24 cellular contexts compared by ENCODE assay signal in the genomic region with DNA sequence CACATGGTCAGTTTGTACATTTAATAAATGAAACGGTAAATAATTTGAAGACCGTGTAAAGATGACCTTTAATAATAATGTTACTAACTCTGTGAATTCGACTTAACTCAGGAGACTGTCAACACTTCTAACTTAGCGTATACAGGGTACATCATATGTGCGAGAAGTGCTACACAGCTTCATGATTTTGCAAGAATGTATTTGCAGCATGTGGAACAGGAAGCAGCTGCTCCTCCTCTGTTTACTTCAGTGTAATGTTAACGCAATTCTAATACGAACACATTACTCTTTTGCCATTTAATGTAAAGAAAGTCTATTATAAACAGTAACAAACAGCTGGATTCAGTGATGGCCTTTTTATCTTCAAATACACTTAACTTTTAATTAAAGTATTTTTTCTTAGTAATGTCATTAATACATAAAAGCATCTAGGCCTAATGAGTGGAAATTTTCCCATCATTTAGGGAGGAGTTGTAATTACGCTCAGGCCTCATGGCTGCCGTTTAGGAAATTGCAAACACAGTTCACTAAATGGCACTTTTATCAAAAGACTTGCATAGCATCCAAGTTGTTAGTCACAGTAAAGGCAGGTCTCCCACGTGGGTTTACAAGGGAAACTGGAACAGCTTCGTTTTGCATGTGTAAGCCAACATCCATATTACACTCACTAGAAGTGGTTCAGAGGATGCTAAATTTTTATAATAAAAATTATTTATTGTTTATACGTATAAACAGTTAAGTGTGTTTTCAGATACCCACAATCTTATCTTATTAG.
DNase-seq lines count a peak whose midpoint lies in the region; FAIRE-seq and TF ChIP-seq lines count a peak whose summit lies in the region.
"Had no signal": no experiment of that assay in that cellular context is flagged by ENCODE, and none has a peak within 500 bp of the region (broad histone marks: within the 10 kb centered on the region; RNA-seq: fewer than 3 reads in every experiment).

No MANE protein-coding gene starts in this region.

- H3K4me1 ChIP-seq in GM23248 (ENCODE audit: insufficient read depth): peaks cover 23% of the 10 kb centered on the region
- H3K4me1 ChIP-seq in keratinocyte (ENCODE audit: control insufficient read depth, extremely low read depth, insufficient read depth, low read length): no peaks in the 10 kb centered on the region
- H3K4me1 ChIP-seq: gastrocnemius medialis, pancreas, right atrium auricular region, transverse colon had no signal

- H3K4me3 ChIP-seq in GM23248 (no peak overlapping the region), astrocyte of the cerebellum (ENCODE audit: low read depth, low read length) (no peak overlapping the region), keratinocyte (ENCODE audit: control insufficient read depth in 2 of 3, extremely low read depth in 1 of 3, insufficient read depth in 2 of 3, low read depth in 1 of 3, low read length in 3 of 3) (no peak overlapping the region)
- H3K4me3 ChIP-seq: gastrocnemius medialis, pancreas, right atrium auricular region, transverse colon had no signal

- H3K79me2 ChIP-seq in GM23248 (ENCODE audit: insufficient read depth) (no peaks in the 10 kb centered on the region), keratinocyte (ENCODE audit: control insufficient read depth, insufficient read depth, low read length) (no peaks in the 10 kb centered on the region)

- peak; percentile 58 for FAIRE-seq in keratinocyte (lab: Jason Lieb, UNC)
- FAIRE-seq: A204.1, G401.6, pancreas had no signal

- dilution Hi-C loops in keratinocyte (cut with MboI; ENCODE audit: extremely low pct_ligation_motif_present, low sequenced_read_pairs): no loop called here

- H4K20me1 ChIP-seq in GM23248 (ENCODE audit: insufficient read depth): no peaks in the 10 kb centered on the region
- H4K20me1 ChIP-seq in keratinocyte (ENCODE audit: control insufficient read depth, extremely low read depth, insufficient read depth, low read length): no peaks in the 10 kb centered on the region

- WGBS in GM23248 (ENCODE audit: low coverage in 1 of 2, low lambda C conversion rate in 2 of 2, missing lambda C conversion rate in 2 of 2), 2 experiments: 44 to 48% methylated on average over 12 of the region's 12 CpGs

- H3K27ac ChIP-seq in GM23248: no peak overlapping the region
- H3K27ac ChIP-seq in keratinocyte (ENCODE audit: control insufficient read depth, insufficient read depth, low read length): no peak overlapping the region
- H3K27ac ChIP-seq in substantia nigra (ENCODE audit: low read depth, low read length, poor library complexity, severe bottlenecking): no peak overlapping the region
- H3K27ac ChIP-seq: C4-2B, gastrocnemius medialis, pancreas, right atrium auricular region, RWPE1, transverse colon had no signal

- H3K9me1 ChIP-seq in keratinocyte (ENCODE audit: control insufficient read depth, extremely low read depth, insufficient read depth, low read length): no peaks in the 10 kb centered on the region

- TF ChIP-seq CTCF in astrocyte of the cerebellum (IDR thresholded peaks at IDR 0.05; ENCODE audit: low read depth, low read length, missing control alignments) (no peak), keratinocyte (optimal IDR thresholded peaks at IDR 0.05 in 1 of 3, IDR thresholded peaks at IDR 0.05 in 1 of 3, conservative IDR thresholded peaks at IDR 0.05 in 1 of 3; ENCODE audit: extremely low read depth in 1 of 3, insufficient read depth in 2 of 3, low read length in 3 of 3) (no peak)

- no peaks in the 10 kb centered on the region for H3K9me2 ChIP-seq in GM23248 (ENCODE audit: insufficient read depth)

- H3K36me3 ChIP-seq in GM23248 (ENCODE audit: low read depth) (no peaks in the 10 kb centered on the region), keratinocyte (ENCODE audit: control insufficient read depth in 2 of 2, extremely low read depth in 1 of 2, insufficient read depth in 2 of 2, low read length in 2 of 2) (no peaks in the 10 kb centered on the region)
- H3K36me3 ChIP-seq: gastrocnemius medialis, pancreas, right atrium auricular region, transverse colon had no signal

- H3K9me3 ChIP-seq in GM23248 (ENCODE audit: low read depth) (no peaks in the 10 kb centered on the region), keratinocyte (ENCODE audit: control insufficient read depth, low read depth, low read length) (no peaks in the 10 kb centered on the region)
- H3K9me3 ChIP-seq: gastrocnemius medialis, pancreas, right atrium auricular region, transverse colon had no signal

- no peaks in the 10 kb centered on the region for H3K27me3 ChIP-seq in GM23248 (replicated peaks; ENCODE audit: insufficient read depth)
- H3K27me3 ChIP-seq in keratinocyte (ENCODE audit: control insufficient read depth, extremely low read depth, insufficient read depth, low read length): no peaks in the 10 kb centered on the region
- H3K27me3 ChIP-seq: gastrocnemius medialis, pancreas, right atrium auricular region, transverse colon had no signal

- H2AFZ ChIP-seq in GM23248: 0 out of 2 replicates have a peak overlapping the region, but pooled peaks have one; percentile 15
- no peak overlapping the region for H2AFZ ChIP-seq in keratinocyte (ENCODE audit: control insufficient read depth, low read length)

- H3K9ac ChIP-seq in GM23248: no peak overlapping the region
- H3K9ac ChIP-seq in keratinocyte (ENCODE audit: control insufficient read depth, extremely low read depth, insufficient read depth, low read length): no peak overlapping the region

- H3F3A ChIP-seq in GM23248 (ENCODE audit: insufficient read depth): peaks cover 9% of the 10 kb centered on the region

- H3K4me2 ChIP-seq in GM23248 (ENCODE audit: unreplicated experiment): no peak overlapping the region
- no peak overlapping the region for H3K4me2 ChIP-seq in keratinocyte (ENCODE audit: control insufficient read depth, extremely low read depth, insufficient read depth, low read depth, low read length)

- DNase-seq in NCI-H1417 (lab: John Stamatoyannopoulos, UW) (peak in 2 of 3 experiments; percentile 34 to 83), NCI-H1417 treated with DMSO at 0.1 percent for 48 hours (lab: John Stamatoyannopoulos, UW) (no peak), GM23248 (peak; percentile 43), astrocyte of the cerebellum (ENCODE audit: low read depth) (peak; percentile 12), keratinocyte (ENCODE audit: low read depth, low spot score) (no peak), activated gamma-delta T cell (lab: John Stamatoyannopoulos, UW) (no peak), substantia nigra (lab: John Stamatoyannopoulos, UW) (no peak)
- no peak for DNase-seq in effector CD4-positive, alpha-beta T cell
- DNase-seq: activated CD8-positive, alpha-beta T cell treated with anti-CD3 and anti-CD28 coated beads for 36 hours; activated gamma-delta T cell treated with Interleukin-2 at 50 U/mL for 16 hours; activated T-cell treated with anti-CD3 and anti-CD28 coated beads for 4 hours; gastrocnemius medialis; hippocampal formation; KBM-7; pancreas; stimulated activated CD4-positive, alpha-beta T cell treated with anti-CD3 and anti-CD28 coated beads, Interleukin-12 subunit alpha, Interleukin-12 subunit beta, amount 100 ng/mL, for 4 hours; stimulated activated naive CD8-positive, alpha-beta T cell treated with anti-CD3 and anti-CD28 coated beads, Interleukin-15, amount 100 ng/mL, for 72 hours; T-helper 9 cell; transverse colon had no signal

- in situ Hi-C loops in GM23248 (cut with MboI) (no loop called here), astrocyte of the cerebellum (cut with HindIII; ENCODE audit: low sequenced_read_pairs) (no loop called here)

Comparison
In these comparisons a context has a peak if more than half of its experiments do, and no peak if none do; other contexts are left out.
1. DNase-seq: peak in NCI-H1417 (2 of 3), GM23248 (single experiment) and astrocyte of the cerebellum (single experiment); none in NCI-H1417 treated with DMSO at 0.1 percent for 48 hours (single experiment), keratinocyte (single experiment), activated gamma-delta T cell (single experiment), substantia nigra (0 of 49) and effector CD4-positive, alpha-beta T cell (single experiment).